ENCODE assay signal across 10 cellular contexts in the genomic region with DNA sequence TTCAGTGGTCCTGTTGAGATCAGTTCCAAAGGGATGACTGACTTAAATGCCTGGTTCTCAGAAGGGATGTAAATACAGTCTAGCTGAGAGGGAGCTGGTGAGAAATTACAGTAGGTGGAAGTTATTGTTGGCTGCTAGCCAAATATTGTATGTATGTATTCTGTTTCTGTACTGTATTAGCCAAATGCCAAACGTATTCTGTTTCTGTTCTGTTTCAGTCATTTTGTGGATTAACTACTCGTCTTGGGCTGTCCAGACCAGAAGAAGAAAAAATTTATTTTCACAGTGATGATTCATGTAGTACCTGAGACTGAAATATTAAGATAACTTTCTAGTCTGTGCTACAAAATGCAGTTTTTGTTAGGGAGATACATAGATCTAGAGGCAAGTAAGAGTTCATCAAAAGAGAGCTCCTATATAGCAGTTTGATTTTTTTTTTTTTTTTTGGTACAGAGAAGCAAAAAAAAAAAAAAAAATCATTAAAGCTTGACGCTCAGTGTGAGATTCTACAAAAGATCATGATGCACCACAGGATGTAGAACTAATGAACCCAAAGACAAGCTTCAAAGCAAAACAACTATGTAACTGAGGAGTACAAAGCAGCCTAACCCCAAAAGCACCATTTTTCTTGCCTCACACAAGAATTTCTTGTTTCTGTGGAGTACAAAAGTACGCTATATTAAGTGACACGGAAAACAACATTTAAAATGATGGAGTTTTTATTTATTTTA. TPM values are rescaled to one million over a fixed set of nuclear protein-coding genes. Genes with fewer than 3 reads are reported as not detected.
DNase-seq lines count a peak whose midpoint lies in the region; ATAC-seq and TF ChIP-seq lines count a peak whose summit lies in the region.
"Had no signal": no experiment of that assay in that cellular context is flagged by ENCODE, and none has a peak within 500 bp of the region (broad histone marks: within the 10 kb centered on the region; RNA-seq: fewer than 3 reads in every experiment).

No MANE protein-coding gene starts in this region.

- WGBS in heart left ventricle, 4 donors = 69 to 75% (median 70%) methylated on average over 5 of the region's 5 CpGs

- H3K36me3 Mint-ChIP-seq in natural killer cell treated with Interleukin-12 subunit alpha and Interleukin-12 subunit beta and Interleukin-15 and Interleukin-18, amount 100 ng/mL, for 72 hours = peaks cover 14% of the 10 kb centered on the region

- H3K27me3 Mint-ChIP-seq in natural killer cell treated with Interleukin-12 subunit alpha and Interleukin-12 subunit beta and Interleukin-15 and Interleukin-18, amount 100 ng/mL, for 72 hours = no peaks in the 10 kb centered on the region

- H3K4me1 ChIP-seq in RWPE2 (ENCODE audit: insufficient read depth, poor library complexity, severe bottlenecking) = no peaks in the 10 kb centered on the region
- peaks cover 0 to 9% (median 0%) of the 10 kb centered on the region in 12 donors for H3K4me1 ChIP-seq in heart left ventricle
- H3K4me1 ChIP-seq: esophagus squamous epithelium, parathyroid adenoma had no signal

- H3K4me1 Mint-ChIP-seq in natural killer cell treated with Interleukin-12 subunit alpha and Interleukin-12 subunit beta and Interleukin-15 and Interleukin-18, amount 100 ng/mL, for 72 hours (ENCODE audit: low read depth in 2 of 2) = peaks cover 12 to 16% of the 10 kb centered on the region in 2 donors

- no peak overlapping the region for H3K27ac ChIP-seq in RWPE2 (ENCODE audit: poor library complexity, severe bottlenecking)
- H3K27ac ChIP-seq in coronary artery = no peak overlapping the region
- peak overlapping the region in 1 of 12 donors; percentile 70 for H3K27ac ChIP-seq in heart left ventricle
- H3K27ac ChIP-seq: esophagus squamous epithelium, parathyroid adenoma had no signal

- in situ Hi-C loops in G401 (cut with HindIII; ENCODE audit: low sequenced_read_pairs) = no loop called here

- H3K4me3 Mint-ChIP-seq in natural killer cell treated with Interleukin-12 subunit alpha and Interleukin-12 subunit beta and Interleukin-15 and Interleukin-18, amount 100 ng/mL, for 72 hours = peak overlapping the region; percentile 66

- peak overlapping the region in 1 of 2 donors; percentile 67 for H3K27ac Mint-ChIP-seq in natural killer cell treated with Interleukin-12 subunit alpha and Interleukin-12 subunit beta and Interleukin-15 and Interleukin-18, amount 100 ng/mL, for 72 hours

- H3K9me3 Mint-ChIP-seq in natural killer cell treated with Interleukin-12 subunit alpha and Interleukin-12 subunit beta and Interleukin-15 and Interleukin-18, amount 100 ng/mL, for 72 hours = peaks cover 12% of the 10 kb centered on the region

- no peak overlapping the region for H3K4me3 ChIP-seq in RWPE2 (ENCODE audit: severe bottlenecking)
- no peak overlapping the region for H3K4me3 ChIP-seq in coronary artery
- H3K4me3 ChIP-seq in heart left ventricle = no peak overlapping the region
- H3K4me3 ChIP-seq: esophagus squamous epithelium had no signal

- TF ChIP-seq CTCF in RWPE2 (IDR thresholded peaks at IDR 0.05; ENCODE audit: poor library complexity, severe bottlenecking) (no peak), coronary artery (IDR thresholded peaks at IDR 0.05) (no peak), heart left ventricle (IDR thresholded peaks at IDR 0.05) (no peak)

- DNase-seq in activated CD4-positive, CD25-positive, alpha-beta regulatory T cell treated with anti-CD3 and anti-CD28 coated beads, Interleukin-2, amount 50 U/mL, for 72 hours = no peak
- no peak for DNase-seq in RWPE2 (ENCODE audit: low spot score)
- DNase-seq in natural killer cell treated with Interleukin-12 subunit alpha and Interleukin-12 subunit beta and Interleukin-15 and Interleukin-18, amount 100 ng/mL, for 72 hours (ENCODE audit: low spot score) = no peak
- DNase-seq in G401 (ENCODE audit: low spot score) = no peak
- DNase-seq in coronary artery (ENCODE audit: low spot score) = no peak
- no peak for DNase-seq in heart left ventricle
- DNase-seq: esophagus squamous epithelium had no signal

- H3K9me3 ChIP-seq in RWPE2 (ENCODE audit: severe bottlenecking) (peaks cover 4% of the 10 kb centered on the region), heart left ventricle (peaks cover 0 to 30% (median 7%) of the 10 kb centered on the region in 12 donors)

- no peaks in the 10 kb centered on the region for H3K27me3 ChIP-seq in RWPE2 (ENCODE audit: insufficient read depth, poor library complexity, severe bottlenecking)
- H3K27me3 ChIP-seq in heart left ventricle = no peaks in the 10 kb centered on the region
- H3K27me3 ChIP-seq: esophagus squamous epithelium had no signal

- peak; percentile 66 to 75 for ATAC-seq in activated CD4-positive, CD25-positive, alpha-beta regulatory T cell treated with anti-CD3 and anti-CD28 coated beads, Interleukin-2, amount 50 U/mL, for 24 hours
- peak; percentile 41 for ATAC-seq in HG02759 (IDR thresholded peaks at IDR 0.05; ENCODE audit: unreplicated experiment)
- peak; percentile 33; the same call in 1 of the 3 replicates for ATAC-seq in RWPE2 (ENCODE audit: low read depth)
- no peak for ATAC-seq in natural killer cell treated with Interleukin-12 subunit alpha and Interleukin-12 subunit beta and Interleukin-15 and Interleukin-18, amount 100 ng/mL, for 72 hours
- no peak for ATAC-seq in heart left ventricle

- H3K36me3 ChIP-seq in RWPE2 (ENCODE audit: low read depth) (no peaks in the 10 kb centered on the region), heart left ventricle (no peaks in the 10 kb centered on the region)

- intact Hi-C loops in heart left ventricle (cut with DNase I) = no loop called here

- no peak for TF ChIP-seq POLR2A in heart left ventricle (IDR thresholded peaks at IDR 0.05)

RNA-seq across cellular contexts. Expression of gene CASP6, which starts 54.8 kb away (rescaled TPM):
- total RNA-seq in natural killer cell treated with Interleukin-12 subunit alpha and Interleukin-12 subunit beta and Interleukin-15 and Interleukin-18, amount 100 ng/mL, for 72 hours = 1 to 10 TPM; 5.3 to 7.4 TPM
- 23.1 and 72.9 TPM in 2 replicates for total RNA-seq in G401 (2014; rRNA removed; shearing (Covaris generic))
- total RNA-seq in heart left ventricle = 10 to 100 TPM in 1 of 9 donors, 1 to 10 TPM in 8; 3.5 to 16.4 (median 6.5) TPM
- 1 to 10 TPM; 4.4 to 5.7 TPM for polyA plus RNA-seq in heart left ventricle

Comparison
In these comparisons a context has a peak if more than half of its experiments do, and no peak if none do; other contexts are left out.
1. ATAC-seq: peak in activated CD4-positive, CD25-positive, alpha-beta regulatory T cell treated with anti-CD3 and anti-CD28 coated beads, Interleukin-2, amount 50 U/mL, for 24 hours (2 of 2), HG02759 (single experiment) and RWPE2 (single experiment); none in natural killer cell treated with Interleukin-12 subunit alpha and Interleukin-12 subunit beta and Interleukin-15 and Interleukin-18, amount 100 ng/mL, for 72 hours (0 of 2) and heart left ventricle (0 of 4).